Comparison of ENCODE assay signal across 1 cellular context in genomic region chr9:136769710-136770191, GRCh38.
TF ChIP-seq lines count a peak whose summit lies in the region.

No MANE protein-coding gene starts in this region.

TF ChIP-seq in liver, 16 proteins besides CTCF, POLR2A, EP300 and RAD21 (continued from another document):
- no peak for TF ChIP-seq EGR1 (IDR thresholded peaks at IDR 0.05; ENCODE audit: low read depth in 2 of 2)
- no peak for TF ChIP-seq HNF4A (conservative IDR thresholded peaks at IDR 0.05)
- no peak for TF ChIP-seq SP1 (IDR thresholded peaks at IDR 0.05)
- TF ChIP-seq ZBTB33 (IDR thresholded peaks at IDR 0.05) = no peak
